In genomic region chr2:232838406-232838874, GRCh38 we compare ENCODE assay signal across 8 cellular contexts. TPM values are rescaled to one million over a fixed set of nuclear protein-coding genes. Genes with fewer than 3 reads are reported as not detected.
DNase-seq lines count a peak whose midpoint lies in the region; ATAC-seq and TF ChIP-seq lines count a peak whose summit lies in the region.

No MANE protein-coding gene starts in this region.

- TF ChIP-seq CTCF in HFFc6 (IDR thresholded peaks at IDR 0.05) (no peak), PC-9 (conservative IDR thresholded peaks at IDR 0.05) (no peak), smooth muscle cell (IDR thresholded peaks at IDR 0.05; ENCODE audit: borderline replicate concordance, insufficient read depth, poor library complexity, severe bottlenecking) (no peak)

- H3F3A ChIP-seq in PC-9 (ENCODE audit: insufficient read depth, low read depth) (peaks cover 49% of the 10 kb centered on the region), smooth muscle cell (ENCODE audit: low read depth) (no peaks in the 10 kb centered on the region)

- H3K27ac Mint-ChIP-seq in HFFc6 (peak overlapping the region; percentile 53), naive B cell (peak overlapping the region; percentile 28 to 92 (median 80))
- peak overlapping the region; percentile 83 for H3K27ac Mint-ChIP-seq in activated T-helper 1 cell treated with anti-CD3 and anti-CD28 coated beads, Interleukin-12 subunit alpha, Interleukin-12 subunit beta, Interleukin-2, Interleukin-4 antibody, amounts not matched to agents 30 ng/mL and 10 ng/mL and 1 ng/mL, durations not matched to agents 14 hours and 24 hours and 36 hours

- BruUV-seq in PC-9 (replicated peaks; lab: Mats Ljungman, UMichigan), result no TSS peak

- H3K4me1 Mint-ChIP-seq in HFFc6 (ENCODE audit: low read depth) (peaks cover 25% of the 10 kb centered on the region), naive B cell (peaks cover 27 to 43% (median 30%) of the 10 kb centered on the region in 3 donors)
- H3K4me1 Mint-ChIP-seq in activated T-helper 1 cell treated with anti-CD3 and anti-CD28 coated beads, Interleukin-12 subunit alpha, Interleukin-12 subunit beta, Interleukin-2, Interleukin-4 antibody, amounts not matched to agents 30 ng/mL and 10 ng/mL and 1 ng/mL, durations not matched to agents 14 hours and 24 hours and 36 hours (ENCODE audit: low read depth), result peaks cover 34% of the 10 kb centered on the region

- H3K27me3 ChIP-seq in PC-9 (ENCODE audit: insufficient read depth, low read depth) (no peaks in the 10 kb centered on the region), smooth muscle cell (ENCODE audit: low read depth) (no peaks in the 10 kb centered on the region)

- DNase-seq in EH (ENCODE audit: low read depth) (peak; percentile 30), HFFc6 (peak; percentile 12), PC-9 (peak; percentile 44 to 85), naive B cell (peak; percentile 35), medulla oblongata (ENCODE audit: extremely low spot score) (no peak), smooth muscle cell (lab: John Stamatoyannopoulos, UW; ENCODE audit: unreplicated experiment) (no peak)
- DNase-seq in activated T-helper 1 cell treated with anti-CD3 and anti-CD28 coated beads, Interleukin-12 subunit alpha, Interleukin-12 subunit beta, Interleukin-2, Interleukin-4 antibody, amounts not matched to agents 30 ng/mL and 10 ng/mL and 1 ng/mL, durations not matched to agents 14 hours and 24 hours and 36 hours (ENCODE audit: low spot score), result peak; percentile 40

- H4K20me1 ChIP-seq in PC-9 (ENCODE audit: insufficient read depth) (peaks cover 2% of the 10 kb centered on the region), smooth muscle cell (ENCODE audit: low read depth) (peaks cover 48% of the 10 kb centered on the region)

- H2AFZ ChIP-seq in PC-9, result no peak overlapping the region
- H2AFZ ChIP-seq in smooth muscle cell (ENCODE audit: low read depth), result no peak overlapping the region

- H3K4me1 ChIP-seq in PC-9 (replicated peaks; ENCODE audit: insufficient read depth), result peaks cover 24% of the 10 kb centered on the region
- no peaks in the 10 kb centered on the region for H3K4me1 ChIP-seq in smooth muscle cell (ENCODE audit: low read depth)

- H3K4me3 Mint-ChIP-seq in HFFc6 (0 out of 2 replicates have a peak overlapping the region, but pooled peaks have one; percentile 11), naive B cell (peak overlapping the region in 6 of 8 donors; percentile 24 to 79 (median 50))
- H3K4me3 Mint-ChIP-seq in activated T-helper 1 cell treated with anti-CD3 and anti-CD28 coated beads, Interleukin-12 subunit alpha, Interleukin-12 subunit beta, Interleukin-2, Interleukin-4 antibody, amounts not matched to agents 30 ng/mL and 10 ng/mL and 1 ng/mL, durations not matched to agents 14 hours and 24 hours and 36 hours, result peak overlapping the region; percentile 12

- no peak overlapping the region for H3K9ac ChIP-seq in smooth muscle cell (ENCODE audit: low read depth)

- peak overlapping the region; percentile 35 for H3K4me2 ChIP-seq in PC-9
- H3K4me2 ChIP-seq in smooth muscle cell, result no peak overlapping the region

- ATAC-seq in naive B cell (ENCODE audit: low read depth in 2 of 2) (peak; percentile 81 to 83), esophagus mucosa (no peak)

- H3K9me3 Mint-ChIP-seq in HFFc6 (no peaks in the 10 kb centered on the region), naive B cell (no peaks in the 10 kb centered on the region)
- H3K9me3 Mint-ChIP-seq in activated T-helper 1 cell treated with anti-CD3 and anti-CD28 coated beads, Interleukin-12 subunit alpha, Interleukin-12 subunit beta, Interleukin-2, Interleukin-4 antibody, amounts not matched to agents 30 ng/mL and 10 ng/mL and 1 ng/mL, durations not matched to agents 14 hours and 24 hours and 36 hours, result no peaks in the 10 kb centered on the region

- intact Hi-C loops in PC-9 (cut with micrococcal nuclease; ENCODE audit: unreplicated experiment), result loop anchor here (5.0 kb wide), 1 partner anchor 414 kb away; the partner anchor contains the start of gene ATG16L1
- intact Hi-C loops in activated T-helper 1 cell treated with anti-CD3 and anti-CD28 coated beads, Interleukin-12 subunit alpha, Interleukin-12 subunit beta, Interleukin-2, Interleukin-4 antibody, amounts not matched to agents 30 ng/mL and 10 ng/mL and 1 ng/mL, durations not matched to agents 14 hours and 24 hours and 36 hours (cut with micrococcal nuclease), result loop anchor here (1.0 to 5.0 kb wide), 2 partner anchors 57 to 414 kb away; partner anchors contain the start of gene ATG16L1

- H3K9me2 ChIP-seq in PC-9 (ENCODE audit: insufficient read depth), result no peaks in the 10 kb centered on the region

- H3K27ac ChIP-seq in PC-9, result peak overlapping the region; percentile 45
- no peak overlapping the region for H3K27ac ChIP-seq in smooth muscle cell (ENCODE audit: low read depth)

- WGBS in smooth muscle cell (ENCODE audit: low lambda C conversion rate), result 76% methylated on average over 2 of the region's 2 CpGs

- H3K79me2 ChIP-seq in PC-9 (ENCODE audit: low read depth) (no peaks in the 10 kb centered on the region), smooth muscle cell (ENCODE audit: low read depth) (no peaks in the 10 kb centered on the region)

- POLR2A ChIA-PET in PC-9 (lab: Charles Lee; ENCODE audit: unreplicated experiment), result no interaction called here

- CTCF ChIA-PET in PC-9 (lab: Charles Lee), result no interaction called here

- H3K9me3 ChIP-seq in PC-9 (ENCODE audit: insufficient read depth, low read depth) (no peaks in the 10 kb centered on the region), smooth muscle cell (replicated peaks; ENCODE audit: low read depth) (no peaks in the 10 kb centered on the region)

- H3K27me3 Mint-ChIP-seq in HFFc6 (ENCODE audit: insufficient read depth) (no peaks in the 10 kb centered on the region; the same call in 1 of the 2 replicates), naive B cell (no peaks in the 10 kb centered on the region)
- no peaks in the 10 kb centered on the region for H3K27me3 Mint-ChIP-seq in activated T-helper 1 cell treated with anti-CD3 and anti-CD28 coated beads, Interleukin-12 subunit alpha, Interleukin-12 subunit beta, Interleukin-2, Interleukin-4 antibody, amounts not matched to agents 30 ng/mL and 10 ng/mL and 1 ng/mL, durations not matched to agents 14 hours and 24 hours and 36 hours (ENCODE audit: insufficient read depth)

- peaks cover 33% of the 10 kb centered on the region for H3K36me3 Mint-ChIP-seq in HFFc6 (ENCODE audit: low read depth)
- peaks cover 39% of the 10 kb centered on the region for H3K36me3 Mint-ChIP-seq in activated T-helper 1 cell treated with anti-CD3 and anti-CD28 coated beads, Interleukin-12 subunit alpha, Interleukin-12 subunit beta, Interleukin-2, Interleukin-4 antibody, amounts not matched to agents 30 ng/mL and 10 ng/mL and 1 ng/mL, durations not matched to agents 14 hours and 24 hours and 36 hours (ENCODE audit: low read depth)
- peaks cover 41 to 47% of the 10 kb centered on the region in 2 donors for H3K36me3 Mint-ChIP-seq in naive B cell

- H3K4me3 ChIP-seq in PC-9 (no peak overlapping the region), smooth muscle cell (no peak overlapping the region)

- peaks cover 38% of the 10 kb centered on the region for H3K36me3 ChIP-seq in PC-9 (ENCODE audit: low read depth)
- peaks cover 12% of the 10 kb centered on the region for H3K36me3 ChIP-seq in smooth muscle cell (ENCODE audit: low read depth)

RNA-seq across cellular contexts. Expression of gene SNORC, which starts 31.6 kb away (rescaled TPM):
- total RNA-seq in HFFc6 (2021; fragmentation: NEBNext Ultra II Directional; extraction: Animal tissue kit (Norgen Biotek cat#: 25700)), result 1 to 10 TPM in 1 of 6 experiments, under 1 TPM in 5; 0.55 to 1.2 (median 0.67) TPM
- 10.4 and 20.0 TPM in 2 replicates for total RNA-seq in PC-9 (2021)
- 0.98 and 1.8 TPM in 2 replicates for total RNA-seq in activated T-helper 1 cell treated with anti-CD3 and anti-CD28 coated beads, Interleukin-12 subunit alpha, Interleukin-12 subunit beta, Interleukin-2, Interleukin-4 antibody, amounts not matched to agents 30 ng/mL and 10 ng/mL and 1 ng/mL, durations not matched to agents 14 hours and 24 hours and 36 hours
- polyA plus RNA-seq in naive B cell (ENCODE audit: low read depth in 6 of 6), result under 1 TPM in 1 of 6 donors, not detected in 5; 0.12 TPM
- 1.8 TPM for total RNA-seq in esophagus mucosa
- total RNA-seq in smooth muscle cell, result 0.13 and 0.18 TPM in 2 replicates
- 0.78 and 1.2 TPM in 2 replicates for polyA plus RNA-seq in smooth muscle cell

Comparison
In these comparisons a context has a peak if more than half of its experiments do, and no peak if none do; other contexts are left out.
1. DNase-seq: peak in EH (single experiment), HFFc6 (single experiment), PC-9 (2 of 2), activated T-helper 1 cell treated with anti-CD3 and anti-CD28 coated beads, Interleukin-12 subunit alpha, Interleukin-12 subunit beta, Interleukin-2, Interleukin-4 antibody, amounts not matched to agents 30 ng/mL and 10 ng/mL and 1 ng/mL, durations not matched to agents 14 hours and 24 hours and 36 hours (single experiment) and naive B cell (single experiment); none in medulla oblongata (single experiment) and smooth muscle cell (single experiment).
2. Peak in every context shown above with its lines, with median percentiles within 50 percentile points of each other: H3K27ac Mint-ChIP-seq and H3K4me3 Mint-ChIP-seq.